Comparison of ENCODE assay signal across 8 cellular contexts in the genomic region with DNA sequence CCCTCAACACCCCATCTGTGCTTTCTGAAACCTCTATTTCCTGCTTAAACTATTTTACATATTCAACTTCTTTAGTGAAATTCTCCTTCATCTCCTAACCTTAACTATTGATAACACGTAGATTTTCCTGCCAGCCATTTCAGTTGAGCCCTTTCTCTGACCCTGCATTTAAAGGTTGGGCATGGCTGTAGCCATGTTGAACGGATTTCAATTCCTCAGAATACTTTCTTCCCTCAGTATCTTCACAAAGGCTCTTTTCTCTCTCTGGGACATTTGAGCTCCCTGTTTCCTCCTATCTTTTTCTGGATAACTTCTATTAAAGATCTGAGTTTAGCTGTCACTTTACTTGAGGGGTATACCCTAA. TPM values are rescaled to one million over a fixed set of nuclear protein-coding genes. Genes with fewer than 3 reads are reported as not detected.
DNase-seq lines count a peak whose midpoint lies in the region; ATAC-seq and TF ChIP-seq lines count a peak whose summit lies in the region.

No MANE protein-coding gene starts in this region.

- intact Hi-C loops in right lobe of liver (cut with DNase I): no loop called here

- peaks cover 60% of the 10 kb centered on the region for H3K4me1 Mint-ChIP-seq in activated T-cell treated with anti-CD3 and anti-CD28 coated beads, Interleukin-2, amount 50 U/mL, for 4 hours (ENCODE audit: low read depth)
- peaks cover 58% of the 10 kb centered on the region for H3K4me1 Mint-ChIP-seq in activated naive CD8-positive, alpha-beta T cell treated with anti-CD3 and anti-CD28 coated beads, Interleukin-2, amount 50 U/mL, for 24 hours

- H3K27ac Mint-ChIP-seq in activated naive CD8-positive, alpha-beta T cell treated with anti-CD3 and anti-CD28 coated beads, Interleukin-2, amount 50 U/mL, for 24 hours: peak overlapping the region; percentile 94

- no peak for TF ChIP-seq CTCF in right lobe of liver (IDR thresholded peaks at IDR 0.05)
- no peak for TF ChIP-seq CTCF in tibial nerve (IDR thresholded peaks at IDR 0.05)

- no peaks in the 10 kb centered on the region for H3K27me3 Mint-ChIP-seq in activated T-cell treated with anti-CD3 and anti-CD28 coated beads, Interleukin-2, amount 50 U/mL, for 4 hours (ENCODE audit: low read depth)
- no peaks in the 10 kb centered on the region for H3K27me3 Mint-ChIP-seq in activated naive CD8-positive, alpha-beta T cell treated with anti-CD3 and anti-CD28 coated beads, Interleukin-2, amount 50 U/mL, for 24 hours

- H3K4me3 ChIP-seq in right lobe of liver (peak overlapping the region in 2 of 3 donors; percentile 73 to 87), tibial nerve (peak overlapping the region; percentile 59 to 76 (median 70))

- no peak for TF ChIP-seq EP300 in tibial nerve (IDR thresholded peaks at IDR 0.05)

- TF ChIP-seq POLR2A in right lobe of liver (IDR thresholded peaks at IDR 0.05): no peak
- TF ChIP-seq POLR2A in tibial nerve (IDR thresholded peaks at IDR 0.05): no peak

- no peaks in the 10 kb centered on the region for H3K9me3 Mint-ChIP-seq in activated T-cell treated with anti-CD3 and anti-CD28 coated beads, Interleukin-2, amount 50 U/mL, for 4 hours
- H3K9me3 Mint-ChIP-seq in activated naive CD8-positive, alpha-beta T cell treated with anti-CD3 and anti-CD28 coated beads, Interleukin-2, amount 50 U/mL, for 24 hours: no peaks in the 10 kb centered on the region

- ATAC-seq in activated T-cell treated with anti-CD3 and anti-CD28 coated beads, Interleukin-2, amount 50 U/mL, for 4 hours: no peak
- no peak for ATAC-seq in activated naive CD8-positive, alpha-beta T cell treated with anti-CD3 and anti-CD28 coated beads, Interleukin-2, amount 50 U/mL, for 24 hours
- ATAC-seq in right lobe of liver (no peak), GM21717 (IDR thresholded peaks at IDR 0.05; ENCODE audit: unreplicated experiment) (no peak), HG02588 (IDR thresholded peaks at IDR 0.05; ENCODE audit: unreplicated experiment) (no peak)

- no peak for DNase-seq in activated T-cell treated with anti-CD3 and anti-CD28 coated beads, Interleukin-2, amount 50 U/mL, for 4 hours
- no peak for DNase-seq in activated T-cell treated with anti-CD3 and anti-CD28 coated beads, Interleukin-2, amount 50 U/mL, for 1 hour
- DNase-seq in activated naive CD8-positive, alpha-beta T cell treated with anti-CD3 and anti-CD28 coated beads, Interleukin-2, amount 50 U/mL, for 24 hours: no peak
- DNase-seq in right lobe of liver (no peak), tibial nerve (ENCODE audit: low spot score in 2 of 2) (no peak)
- no peak for DNase-seq in activated CD4-positive, CD25-positive, alpha-beta regulatory T cell (lab: John Stamatoyannopoulos, UW)

- H3K9me3 ChIP-seq in right lobe of liver (no peaks in the 10 kb centered on the region), tibial nerve (no peaks in the 10 kb centered on the region)

- peak overlapping the region; percentile 99 for H3K4me3 Mint-ChIP-seq in activated T-cell treated with anti-CD3 and anti-CD28 coated beads, Interleukin-2, amount 50 U/mL, for 4 hours
- H3K4me3 Mint-ChIP-seq in activated naive CD8-positive, alpha-beta T cell treated with anti-CD3 and anti-CD28 coated beads, Interleukin-2, amount 50 U/mL, for 24 hours: peak overlapping the region; percentile 95

- H3K36me3 Mint-ChIP-seq in activated T-cell treated with anti-CD3 and anti-CD28 coated beads, Interleukin-2, amount 50 U/mL, for 4 hours (ENCODE audit: insufficient read depth): peaks cover 5% of the 10 kb centered on the region
- H3K36me3 Mint-ChIP-seq in activated naive CD8-positive, alpha-beta T cell treated with anti-CD3 and anti-CD28 coated beads, Interleukin-2, amount 50 U/mL, for 24 hours (ENCODE audit: low read depth): peaks cover 5% of the 10 kb centered on the region

- H3K27me3 ChIP-seq in right lobe of liver (no peaks in the 10 kb centered on the region), tibial nerve (no peaks in the 10 kb centered on the region)

- H3K27ac ChIP-seq in right lobe of liver (no peak overlapping the region), tibial nerve (peak overlapping the region in 1 of 4 donors; percentile 92)

- peaks cover 0 to 19% (median under 1%) of the 10 kb centered on the region in 4 donors for H3K4me1 ChIP-seq in right lobe of liver
- peaks cover 3 to 50% (median 11%) of the 10 kb centered on the region in 4 donors for H3K4me1 ChIP-seq in tibial nerve

- WGBS in right lobe of liver (ENCODE audit: insufficient coverage, low coverage, low lambda C conversion rate, missing lambda C conversion rate): 53% methylated on average over 2 of the region's 2 CpGs
- 32 to 43% methylated on average over 2 of the region's 2 CpGs for WGBS in tibial nerve, 2 donors

- peaks cover 0 to 11% (median 0%) of the 10 kb centered on the region in 4 donors for H3K36me3 ChIP-seq in right lobe of liver
- H3K36me3 ChIP-seq in tibial nerve: peaks cover 0 to 12% (median 0%) of the 10 kb centered on the region in 3 donors

RNA-seq across cellular contexts. Expression of a gene that starts 1.2 kb away (rescaled TPM):
- 10 to 100 TPM; 71.3 to 75.0 (median 75.0) TPM for total RNA-seq in activated T-cell treated with anti-CD3 and anti-CD28 coated beads, Interleukin-2, amount 50 U/mL, for 4 hours
- total RNA-seq in right lobe of liver (10 to 100 TPM; 15.8 to 33.0 (median 21.5) TPM), tibial nerve (10 to 100 TPM; 38.6 to 64.5 (median 51.7) TPM)

RNA-seq across cellular contexts. Expression of a gene that starts 1.3 kb away (rescaled TPM):
- 10 to 100 TPM; 45.4 to 62.9 (median 52.6) TPM for total RNA-seq in activated T-cell treated with anti-CD3 and anti-CD28 coated beads, Interleukin-2, amount 50 U/mL, for 4 hours
- total RNA-seq in right lobe of liver: 10 to 100 TPM; 22.9 to 35.3 (median 23.5) TPM
- total RNA-seq in tibial nerve: 10 to 100 TPM; 19.8 to 44.8 (median 32.3) TPM
